In genomic region chr4:38668203-38668602, GRCh38 we compare ENCODE assay signal across 10 cellular contexts. TPM values are rescaled to one million over a fixed set of nuclear protein-coding genes. Genes with fewer than 3 reads are reported as not detected.
A peak's percentile ranks its signal among the peaks of the same experiment; 100 is the strongest.
DNase-seq lines count a peak whose midpoint lies in the region; ATAC-seq, FAIRE-seq and TF ChIP-seq lines count a peak whose summit lies in the region.
"Had no signal": no experiment of that assay in that cellular context is flagged by ENCODE, and none has a peak within 500 bp of the region (broad histone marks: within the 10 kb centered on the region; RNA-seq: fewer than 3 reads in every experiment).

No MANE protein-coding gene starts in this region.

- H3K9me3 ChIP-seq in breast epithelium (no peaks in the 10 kb centered on the region), endothelial cell of umbilical vein (replicated peaks; ENCODE audit: control insufficient read depth, insufficient read depth, low read length) (no peaks in the 10 kb centered on the region), uterus (no peaks in the 10 kb centered on the region)

- H4K20me1 ChIP-seq in endothelial cell of umbilical vein (replicated peaks; ENCODE audit: control insufficient read depth, extremely low read depth, insufficient read depth, low read length), result no peaks in the 10 kb centered on the region

- H3K9me1 ChIP-seq in endothelial cell of umbilical vein (replicated peaks; ENCODE audit: control insufficient read depth, extremely low read depth, insufficient read depth, low read length), result no peaks in the 10 kb centered on the region

- no peak overlapping the region for H3K4me3 ChIP-seq in breast epithelium
- H3K4me3 ChIP-seq in endothelial cell of umbilical vein (replicated peaks in 1 of 3; ENCODE audit: insufficient read depth in 1 of 3, low read depth in 1 of 3, low read length in 3 of 3), result peak overlapping the region in 1 of 3 experiments; percentile 67
- no peak overlapping the region for H3K4me3 ChIP-seq in uterus

- peak overlapping the region; percentile 90 for H3K27ac Mint-ChIP-seq in MCF 10A (ENCODE audit: low read depth, unreplicated experiment)
- H3K27ac Mint-ChIP-seq in nephron, result peak overlapping the region in 2 of 3 experiments; percentile 99 to 100

- H3K9me3 Mint-ChIP-seq in MCF 10A (ENCODE audit: unreplicated experiment), result no peaks in the 10 kb centered on the region
- H3K9me3 Mint-ChIP-seq in nephron, result no peaks in the 10 kb centered on the region

- H3K36me3 Mint-ChIP-seq in MCF 10A (ENCODE audit: insufficient read depth, unreplicated experiment), result peaks cover 16% of the 10 kb centered on the region
- H3K36me3 Mint-ChIP-seq in nephron (ENCODE audit: low read depth), result no peaks in the 10 kb centered on the region

- H3K9ac ChIP-seq in endothelial cell of umbilical vein (replicated peaks; ENCODE audit: extremely low read depth, insufficient read depth, low read length), result peak overlapping the region; percentile 99

- H3K36me3 ChIP-seq in breast epithelium, result no peaks in the 10 kb centered on the region
- H3K36me3 ChIP-seq in endothelial cell of umbilical vein (ENCODE audit: control insufficient read depth in 2 of 2, extremely low read depth in 1 of 2, insufficient read depth in 2 of 2, low read length in 2 of 2), result no peaks in the 10 kb centered on the region
- H3K36me3 ChIP-seq in uterus, result no peaks in the 10 kb centered on the region

- H3K79me2 ChIP-seq in endothelial cell of umbilical vein (ENCODE audit: control insufficient read depth, insufficient read depth, low read length), result peaks cover 86% of the 10 kb centered on the region

- peaks cover 10 to 48% of the 10 kb centered on the region in 2 donors for H3K4me1 ChIP-seq in breast epithelium
- peaks cover 65% of the 10 kb centered on the region for H3K4me1 ChIP-seq in endothelial cell of umbilical vein (ENCODE audit: control insufficient read depth, extremely low read depth, insufficient read depth, low read length)
- peaks cover 12 to 38% of the 10 kb centered on the region in 2 donors for H3K4me1 ChIP-seq in uterus

- H3K4me2 ChIP-seq in endothelial cell of umbilical vein (ENCODE audit: insufficient read depth, low read length), result peak overlapping the region; percentile 90

- H3K4me3 Mint-ChIP-seq in MCF 10A (ENCODE audit: unreplicated experiment) (peak overlapping the region; percentile 92), nephron (no peak overlapping the region)

- DNase-seq in MCF 10A (ENCODE audit: unreplicated experiment) (no peak), breast epithelium (ENCODE audit: low spot score in 2 of 2) (no peak), endothelial cell of umbilical vein (ENCODE audit: low read depth, low spot score) (no peak), uterus (no peak), SIG-M5 treated with dmso at 0.1 percent for 504 hours (lab: John Stamatoyannopoulos, UW; ENCODE audit: unreplicated experiment) (no peak)
- DNase-seq: activated CD4-positive, alpha-beta T cell treated with anti-CD3 and anti-CD28 coated beads for 36 hours; NCI-H526 had no signal

- intact Hi-C loops in MCF 10A (cut with micrococcal nuclease), result loop anchor here (5.0 kb wide), 1 partner anchor 281 kb away; no protein-coding TSS in a partner anchor
- intact Hi-C loops in breast epithelium (cut with DNase I; ENCODE audit: low total_unique reads), result no loop called here
- intact Hi-C loops in endothelial cell of umbilical vein (cut with micrococcal nuclease), result loop anchor here (2.0 to 10.0 kb wide), 3 partner anchors 199 to 1387 kb away; partner anchors contain the start of genes FAM114A1 and N4BP2
- intact Hi-C loops in uterus (cut with DNase I; ENCODE audit: low total_unique reads), result no loop called here

- POLR2A ChIA-PET in MCF 10A (lab: Yijun Ruan, JAX), result interaction anchor here (0.6 to 8.2 kb wide), 15 partner anchors 8 to 508 kb away, joined by 3 to 192 read pairs (median 5); no protein-coding TSS in a partner anchor
- POLR2A ChIA-PET in endothelial cell of umbilical vein (lab: Charles Lee), result no interaction called here

- TF ChIP-seq POLR2A in breast epithelium (IDR thresholded peaks at IDR 0.05) (no peak), endothelial cell of umbilical vein (IDR thresholded peaks at IDR 0.05; ENCODE audit: low read depth, low read length) (no peak), uterus (IDR thresholded peaks at IDR 0.05) (no peak)

- CTCF ChIA-PET in MCF 10A (lab: Yijun Ruan, JAX), result interaction anchor here (0.8 to 3.5 kb wide), 5 partner anchors 81 to 489 kb away, joined by 3 to 16 read pairs (median 4); no protein-coding TSS in a partner anchor
- CTCF ChIA-PET in endothelial cell of umbilical vein (lab: Charles Lee), result interaction anchor here (0.9 to 3.4 kb wide), 4 partner anchors 19 to 488 kb away, joined by 3 to 21 read pairs (median 8); no protein-coding TSS in a partner anchor

- no peaks in the 10 kb centered on the region for H3K27me3 Mint-ChIP-seq in MCF 10A (ENCODE audit: insufficient read depth, unreplicated experiment)
- no peaks in the 10 kb centered on the region for H3K27me3 Mint-ChIP-seq in nephron (ENCODE audit: low read depth)
- H3K27me3 Mint-ChIP-seq: activated CD4-positive, alpha-beta T cell treated with anti-CD3 and anti-CD28 coated beads for 36 hours had no signal

- no peak overlapping the region for H2AFZ ChIP-seq in endothelial cell of umbilical vein (ENCODE audit: low read depth, low read length)

- no peak for TF ChIP-seq CTCF in MCF 10A (IDR thresholded peaks at IDR 0.05; ENCODE audit: unreplicated experiment)
- TF ChIP-seq CTCF in breast epithelium (IDR thresholded peaks at IDR 0.05), result no peak
- no peak for TF ChIP-seq CTCF in endothelial cell of umbilical vein (IDR thresholded peaks at IDR 0.05; ENCODE audit: extremely low read depth in 1 of 2, insufficient read depth in 1 of 2, low read depth in 1 of 2, low read length in 2 of 2)
- no peak for TF ChIP-seq CTCF in nephron (IDR thresholded peaks at IDR 0.05; ENCODE audit: unreplicated experiment in 3 of 3)
- TF ChIP-seq CTCF in uterus (IDR thresholded peaks at IDR 0.05), result no peak

- BruUV-seq in MCF 10A (replicated peaks; lab: Mats Ljungman, UMichigan) (no TSS peak), endothelial cell of umbilical vein (replicated peaks; lab: Mats Ljungman, UMichigan) (no TSS peak)

- H3K27ac ChIP-seq in breast epithelium, result peak overlapping the region in 1 of 2 donors; percentile 98
- H3K27ac ChIP-seq in endothelial cell of umbilical vein (ENCODE audit: insufficient read depth, low read depth, low read length), result peak overlapping the region; percentile 99
- peak overlapping the region; percentile 93 to 99 for H3K27ac ChIP-seq in uterus

- no peak for FAIRE-seq in endothelial cell of umbilical vein (lab: Jason Lieb, UNC)

- no peaks in the 10 kb centered on the region for H3K27me3 ChIP-seq in breast epithelium
- no peaks in the 10 kb centered on the region for H3K27me3 ChIP-seq in endothelial cell of umbilical vein (ENCODE audit: control insufficient read depth in 2 of 2, insufficient read depth in 2 of 2, low read length in 2 of 2)
- H3K27me3 ChIP-seq in uterus, result no peaks in the 10 kb centered on the region

- dilution Hi-C loops in endothelial cell of umbilical vein (cut with MboI; ENCODE audit: extremely low pct_ligation_motif_present, low sequenced_read_pairs), result loop anchor here (25.0 kb wide), 1 partner anchor 506 kb away; no protein-coding TSS in a partner anchor

- ATAC-seq in GM21390 (IDR thresholded peaks at IDR 0.05; ENCODE audit: unreplicated experiment) (no peak), HG02870 (IDR thresholded peaks at IDR 0.05; ENCODE audit: unreplicated experiment) (no peak)
- ATAC-seq: activated CD4-positive, alpha-beta T cell treated with anti-CD3 and anti-CD28 coated beads for 36 hours had no signal

- H3K4me1 Mint-ChIP-seq in MCF 10A (ENCODE audit: insufficient read depth, unreplicated experiment) (peaks cover 41% of the 10 kb centered on the region), nephron (peaks cover 73% of the 10 kb centered on the region)

TF ChIP-seq in endothelial cell of umbilical vein, 7 proteins besides CTCF, POLR2A, EP300 and RAD21:
- TF ChIP-seq MYC (IDR thresholded peaks at IDR 0.05; ENCODE audit: low read depth, low read length) (no peak), GATA2 (IDR thresholded peaks at IDR 0.05; ENCODE audit: insufficient read depth, insufficient read length, low read depth, low read length) (no peak), EZH2 (IDR thresholded peaks at IDR 0.05; ENCODE audit: borderline replicate concordance, low read depth, low read length, severe bottlenecking) (no peak), POLR2AphosphoS5 (IDR thresholded peaks at IDR 0.05; ENCODE audit: insufficient read depth, low read depth, low read length) (no peak), JUN (IDR thresholded peaks at IDR 0.05; ENCODE audit: borderline replicate concordance, insufficient read depth, insufficient read length, low read depth) (no peak), FOS (IDR thresholded peaks at IDR 0.05; ENCODE audit: borderline replicate concordance, insufficient read depth, low read length) (no peak), MAX (IDR thresholded peaks at IDR 0.05; ENCODE audit: insufficient read depth, insufficient read length) (no peak)

RNA-seq across cellular contexts. Expression of gene KLF3, which starts 4.2 kb away (rescaled TPM):
- total RNA-seq in MCF 10A (2022), result 45.3 and 51.2 TPM in 2 replicates
- total RNA-seq in breast epithelium, result 10 to 100 TPM; 33.4 to 48.5 (median 36.0) TPM
- total RNA-seq in endothelial cell of umbilical vein, result 50.5 and 51.8 TPM in 2 replicates
- polyA plus RNA-seq in endothelial cell of umbilical vein, result 23.7 and 27.7 TPM in 2 replicates
- 23.0 and 24.0 TPM in 2 replicates for polyA plus RNA-seq in endothelial cell of umbilical vein (2011; cell fraction: cytosol; rRNA removed)
- 60.4 and 62.4 TPM in 2 replicates for polyA plus RNA-seq in endothelial cell of umbilical vein (2011; cell fraction: nucleus; rRNA removed)
- 22.7 and 26.3 TPM in 2 replicates for polyA plus RNA-seq in endothelial cell of umbilical vein (2012)
- 80.9 and 81.2 TPM in 2 replicates for polyA minus RNA-seq in endothelial cell of umbilical vein
- polyA minus RNA-seq in endothelial cell of umbilical vein (2011; cell fraction: cytosol; rRNA and poly(A)+ RNA removed), result 11.0 TPM
- 203 and 233 TPM in 2 replicates for polyA minus RNA-seq in endothelial cell of umbilical vein (2011; cell fraction: nucleus; rRNA and poly(A)+ RNA removed)
- total RNA-seq in uterus, result 10 to 100 TPM; 13.8 to 69.0 (median 41.2) TPM

Comparison
In these comparisons a context has a peak if more than half of its experiments do, and no peak if none do; other contexts are left out.
1. intact Hi-C loops: an anchor here in MCF 10A (5.0 kb wide) and endothelial cell of umbilical vein (2.0 to 10.0 kb wide); none called in breast epithelium and uterus.